ENCODE assay signal across 19 cellular contexts in genomic region chr7:17580141-17580540, GRCh38.
DNase-seq lines count a peak whose midpoint lies in the region; ATAC-seq, FAIRE-seq and TF ChIP-seq lines count a peak whose summit lies in the region.
"Had no signal": no experiment of that assay in that cellular context is flagged by ENCODE, and none has a peak within 500 bp of the region (broad histone marks: within the 10 kb centered on the region; RNA-seq: fewer than 3 reads in every experiment).

No MANE protein-coding gene starts in this region.

- peak; percentile 48 for DNase-seq in AG04450 (ENCODE audit: low read depth, low spot score)
- DNase-seq in HFFc6: peak; percentile 74
- peak; percentile 89 for DNase-seq in bronchial epithelial cell (ENCODE audit: low read depth)
- DNase-seq in kidney glomerular epithelial cell (lab: John Stamatoyannopoulos, UW): peak; percentile 50
- no peak for DNase-seq in T-helper 2 cell treated with Interferon-gamma antibody and Interleukin-4, amounts not matched to agents 5 μg/mL and 100 μg/mL, for 36 hours (ENCODE audit: low spot score)
- DNase-seq in activated CD8-positive, alpha-beta T cell treated with anti-CD3 and anti-CD28 coated beads, Interleukin-2, amount 10 ng/mL, durations not matched to agents 7 days and 5 days: no peak
- no peak for DNase-seq in NCI-H1694 (lab: John Stamatoyannopoulos, UW)
- DNase-seq in DMS 273 (lab: John Stamatoyannopoulos, UW; ENCODE audit: unreplicated experiment): no peak
- DNase-seq: immature natural killer cell; NCI-H187 treated with DMSO at 0.1 percent for 48 hours; NCI-H69; stimulated activated CD4-positive, alpha-beta T cell treated with anti-CD3 and anti-CD28 coated beads, Interleukin-4, amount 100 ng/mL, for 1 hour had no signal

- POLR2A ChIA-PET in AG04450 (lab: Yijun Ruan, JAX): interaction anchor here (0.9 kb wide), 1 partner anchor 20 kb away, joined by 3 read pairs; no protein-coding TSS in a partner anchor
- POLR2A ChIA-PET in activated CD8-positive, alpha-beta T cell treated with anti-CD3 and anti-CD28 coated beads, Interleukin-2, amount 10 ng/mL, durations not matched to agents 7 days and 5 days (lab: Charles Lee): no interaction called here

- no peak for TF ChIP-seq CTCF in AG04450 (IDR thresholded peaks at IDR 0.05; ENCODE audit: low read depth, low read length)
- no peak for TF ChIP-seq CTCF in HFFc6 (IDR thresholded peaks at IDR 0.05)
- no peak for TF ChIP-seq CTCF in bronchial epithelial cell (IDR thresholded peaks at IDR 0.05; ENCODE audit: insufficient read depth, low read length, severe bottlenecking)

- no peak overlapping the region for H3K27ac ChIP-seq in AG04450 (ENCODE audit: low read depth, low read length)
- H3K27ac ChIP-seq: BLaER1 treated with 17β-estradiol and CSF1 and Interleukin-3, amounts not matched to agents 10 nM and 100 nM; coronary artery; vagina had no signal

- no peak for ATAC-seq in activated CD8-positive, alpha-beta T cell treated with anti-CD3 and anti-CD28 coated beads, Interleukin-2, amount 10 ng/mL, durations not matched to agents 7 days and 5 days
- ATAC-seq: stimulated activated effector memory CD8-positive, alpha-beta T cell treated with anti-CD3 and anti-CD28 coated beads, Interleukin-12 subunit alpha, Interleukin-12 subunit beta, amount 100 ng/mL, for 72 hours had no signal

- H3K27me3 Mint-ChIP-seq in HFFc6 (ENCODE audit: insufficient read depth): no peaks in the 10 kb centered on the region; the same call in 1 of the 2 replicates
- H3K27me3 Mint-ChIP-seq in T-helper 2 cell treated with Interferon-gamma antibody and Interleukin-4, amounts not matched to agents 5 μg/mL and 100 μg/mL, for 36 hours (ENCODE audit: low read depth): peaks cover 4% of the 10 kb centered on the region
- peaks cover 4% of the 10 kb centered on the region for H3K27me3 Mint-ChIP-seq in activated CD8-positive, alpha-beta T cell treated with anti-CD3 and anti-CD28 coated beads, Interleukin-2, amount 10 ng/mL, durations not matched to agents 7 days and 5 days (ENCODE audit: low read depth)

- no peaks in the 10 kb centered on the region for H3K36me3 ChIP-seq in bronchial epithelial cell (ENCODE audit: control insufficient read depth, insufficient read depth, low read length)
- H3K36me3 ChIP-seq: BLaER1 treated with 17β-estradiol and CSF1 and Interleukin-3, amounts not matched to agents 10 nM and 100 nM; vagina had no signal

- CTCF ChIA-PET in AG04450 (lab: Charles Lee): no interaction called here
- CTCF ChIA-PET in activated CD8-positive, alpha-beta T cell treated with anti-CD3 and anti-CD28 coated beads, Interleukin-2, amount 10 ng/mL, durations not matched to agents 7 days and 5 days (lab: Charles Lee): no interaction called here

- peaks cover 36% of the 10 kb centered on the region for H3K4me1 Mint-ChIP-seq in HFFc6 (ENCODE audit: low read depth)
- H3K4me1 Mint-ChIP-seq in T-helper 2 cell treated with Interferon-gamma antibody and Interleukin-4, amounts not matched to agents 5 μg/mL and 100 μg/mL, for 36 hours (ENCODE audit: low read depth): peaks cover 3% of the 10 kb centered on the region
- H3K4me1 Mint-ChIP-seq in activated CD8-positive, alpha-beta T cell treated with anti-CD3 and anti-CD28 coated beads, Interleukin-2, amount 10 ng/mL, durations not matched to agents 7 days and 5 days (ENCODE audit: low read depth): no peaks in the 10 kb centered on the region
- H3K4me1 Mint-ChIP-seq: immature natural killer cell; stimulated activated effector memory CD8-positive, alpha-beta T cell treated with anti-CD3 and anti-CD28 coated beads, Interleukin-12 subunit alpha, Interleukin-12 subunit beta, amount 100 ng/mL, for 72 hours had no signal

- no peak for FAIRE-seq in bronchial epithelial cell (lab: Jason Lieb, UNC)
- FAIRE-seq: frontal cortex, TTC549 had no signal

- H3K4me3 Mint-ChIP-seq in HFFc6: peak overlapping the region; percentile 11; the same call in 1 of the 2 replicates
- no peak overlapping the region for H3K4me3 Mint-ChIP-seq in T-helper 2 cell treated with Interferon-gamma antibody and Interleukin-4, amounts not matched to agents 5 μg/mL and 100 μg/mL, for 36 hours
- no peak overlapping the region for H3K4me3 Mint-ChIP-seq in activated CD8-positive, alpha-beta T cell treated with anti-CD3 and anti-CD28 coated beads, Interleukin-2, amount 10 ng/mL, durations not matched to agents 7 days and 5 days
- H3K4me3 Mint-ChIP-seq: activated naive CD8-positive, alpha-beta T cell; immature natural killer cell; stimulated activated effector memory CD8-positive, alpha-beta T cell treated with anti-CD3 and anti-CD28 coated beads, Interleukin-12 subunit alpha, Interleukin-12 subunit beta, amount 100 ng/mL, for 72 hours had no signal

- H3K36me3 Mint-ChIP-seq in HFFc6 (ENCODE audit: low read depth): peaks cover 28% of the 10 kb centered on the region
- H3K36me3 Mint-ChIP-seq in T-helper 2 cell treated with Interferon-gamma antibody and Interleukin-4, amounts not matched to agents 5 μg/mL and 100 μg/mL, for 36 hours (ENCODE audit: low read depth): no peaks in the 10 kb centered on the region
- H3K36me3 Mint-ChIP-seq in activated CD8-positive, alpha-beta T cell treated with anti-CD3 and anti-CD28 coated beads, Interleukin-2, amount 10 ng/mL, durations not matched to agents 7 days and 5 days (ENCODE audit: low read depth): no peaks in the 10 kb centered on the region
- H3K36me3 Mint-ChIP-seq: activated naive CD8-positive, alpha-beta T cell; immature natural killer cell; stimulated activated effector memory CD8-positive, alpha-beta T cell treated with anti-CD3 and anti-CD28 coated beads, Interleukin-12 subunit alpha, Interleukin-12 subunit beta, amount 100 ng/mL, for 72 hours had no signal

- peaks cover 4% of the 10 kb centered on the region; the same call in 1 of the 2 replicates for H3K9me3 ChIP-seq in AG04450 (ENCODE audit: control insufficient read depth, insufficient read depth, low read length)
- H3K9me3 ChIP-seq: vagina had no signal

- peak overlapping the region; percentile 9; the same call in 1 of the 2 replicates for H3K27ac Mint-ChIP-seq in HFFc6
- H3K27ac Mint-ChIP-seq in T-helper 2 cell treated with Interferon-gamma antibody and Interleukin-4, amounts not matched to agents 5 μg/mL and 100 μg/mL, for 36 hours: no peak overlapping the region
- no peak overlapping the region for H3K27ac Mint-ChIP-seq in activated CD8-positive, alpha-beta T cell treated with anti-CD3 and anti-CD28 coated beads, Interleukin-2, amount 10 ng/mL, durations not matched to agents 7 days and 5 days
- H3K27ac Mint-ChIP-seq: activated naive CD8-positive, alpha-beta T cell; immature natural killer cell; stimulated activated effector memory CD8-positive, alpha-beta T cell treated with anti-CD3 and anti-CD28 coated beads, Interleukin-12 subunit alpha, Interleukin-12 subunit beta, amount 100 ng/mL, for 72 hours had no signal

- H3K4me3 ChIP-seq in AG04450 (ENCODE audit: low read depth, low read length): no peak overlapping the region
- no peak overlapping the region for H3K4me3 ChIP-seq in bronchial epithelial cell (ENCODE audit: low read depth, low read length)
- H3K4me3 ChIP-seq: BLaER1 treated with 17β-estradiol and CSF1 and Interleukin-3, amounts not matched to agents 10 nM and 100 nM; coronary artery; vagina had no signal

- H3K9me3 Mint-ChIP-seq in HFFc6: peaks cover 29% of the 10 kb centered on the region
- peaks cover 12% of the 10 kb centered on the region for H3K9me3 Mint-ChIP-seq in T-helper 2 cell treated with Interferon-gamma antibody and Interleukin-4, amounts not matched to agents 5 μg/mL and 100 μg/mL, for 36 hours
- H3K9me3 Mint-ChIP-seq in activated CD8-positive, alpha-beta T cell treated with anti-CD3 and anti-CD28 coated beads, Interleukin-2, amount 10 ng/mL, durations not matched to agents 7 days and 5 days (ENCODE audit: insufficient read depth): peaks cover 9% of the 10 kb centered on the region

- no peaks in the 10 kb centered on the region for H3K27me3 ChIP-seq in AG04450 (ENCODE audit: control insufficient read depth, insufficient read depth, low read length)
- H3K27me3 ChIP-seq in bronchial epithelial cell (ENCODE audit: control insufficient read depth, insufficient read depth, low read length): no peaks in the 10 kb centered on the region
- H3K27me3 ChIP-seq: BLaER1 treated with 17β-estradiol and CSF1 and Interleukin-3, amounts not matched to agents 10 nM and 100 nM; vagina had no signal

Comparison
In these comparisons a context has a peak if more than half of its experiments do, and no peak if none do; other contexts are left out.
1. DNase-seq: peak in AG04450 (single experiment), HFFc6 (single experiment), bronchial epithelial cell (single experiment) and kidney glomerular epithelial cell (single experiment); none in T-helper 2 cell treated with Interferon-gamma antibody and Interleukin-4, amounts not matched to agents 5 μg/mL and 100 μg/mL, for 36 hours (single experiment), activated CD8-positive, alpha-beta T cell treated with anti-CD3 and anti-CD28 coated beads, Interleukin-2, amount 10 ng/mL, durations not matched to agents 7 days and 5 days (single experiment), NCI-H1694 (single experiment) and DMS 273 (single experiment).